In genomic region chr1:119556423-119556822, GRCh38 we compare ENCODE assay signal across 21 cellular contexts.
"Had no signal": no experiment of that assay in that cellular context is flagged by ENCODE, and none has a peak within 500 bp of the region (broad histone marks: within the 10 kb centered on the region; RNA-seq: fewer than 3 reads in every experiment).

No MANE protein-coding gene starts in this region.

- DNase-seq: cortex of kidney; effector memory CD8-positive, alpha-beta T cell; erythroblast; esophagus squamous epithelium; foreskin melanocyte; glutamatergic neuron; heart right ventricle; hypothalamus; immature natural killer cell; kidney glomerular epithelial cell; left colon; left ventricle myocardium superior; lower lobe of right lung; naive thymus-derived CD8-positive, alpha-beta T cell; nephron progenitor cell; nucleus accumbens; stimulated activated CD4-positive, alpha-beta T cell treated with anti-CD3 and anti-CD28 coated beads, Interleukin-2, amount 100 ng/mL, for 24 hours; stimulated activated CD4-positive, alpha-beta T cell treated with anti-CD3 and anti-CD28 coated beads, Interleukin-4, amount 100 ng/mL, for 24 hours; stimulated activated naive CD4-positive, alpha-beta T cell treated with Interleukin-2 at 50 U/mL for 16 hours; stomach; tibial artery had no signal
